1 cellular context compared by ENCODE assay signal in the genomic region with DNA sequence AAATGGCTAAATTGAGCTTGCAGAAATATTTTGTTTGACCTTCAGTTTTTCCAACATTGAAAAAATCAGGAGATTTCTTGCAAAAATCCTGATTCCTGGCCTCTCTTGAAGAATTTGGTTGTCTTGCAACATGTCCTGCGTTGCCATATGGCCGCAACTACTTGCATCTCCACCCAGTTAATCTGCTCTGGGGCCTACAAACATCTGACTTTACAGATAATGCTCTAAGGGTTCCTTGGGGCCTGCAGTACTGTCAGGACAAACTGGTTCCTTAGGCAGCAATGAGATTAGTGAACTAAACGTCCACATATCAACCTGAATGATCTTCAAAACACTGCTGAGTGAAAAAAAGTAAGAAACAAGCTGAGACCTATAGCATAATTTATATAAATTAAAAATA.
TF ChIP-seq lines count a peak whose summit lies in the region.

No MANE protein-coding gene starts in this region.

TF ChIP-seq in K562, 482 proteins besides CTCF, POLR2A, EP300 and RAD21 (continued from another document and continues in another):
- TF ChIP-seq, protein P1, sequence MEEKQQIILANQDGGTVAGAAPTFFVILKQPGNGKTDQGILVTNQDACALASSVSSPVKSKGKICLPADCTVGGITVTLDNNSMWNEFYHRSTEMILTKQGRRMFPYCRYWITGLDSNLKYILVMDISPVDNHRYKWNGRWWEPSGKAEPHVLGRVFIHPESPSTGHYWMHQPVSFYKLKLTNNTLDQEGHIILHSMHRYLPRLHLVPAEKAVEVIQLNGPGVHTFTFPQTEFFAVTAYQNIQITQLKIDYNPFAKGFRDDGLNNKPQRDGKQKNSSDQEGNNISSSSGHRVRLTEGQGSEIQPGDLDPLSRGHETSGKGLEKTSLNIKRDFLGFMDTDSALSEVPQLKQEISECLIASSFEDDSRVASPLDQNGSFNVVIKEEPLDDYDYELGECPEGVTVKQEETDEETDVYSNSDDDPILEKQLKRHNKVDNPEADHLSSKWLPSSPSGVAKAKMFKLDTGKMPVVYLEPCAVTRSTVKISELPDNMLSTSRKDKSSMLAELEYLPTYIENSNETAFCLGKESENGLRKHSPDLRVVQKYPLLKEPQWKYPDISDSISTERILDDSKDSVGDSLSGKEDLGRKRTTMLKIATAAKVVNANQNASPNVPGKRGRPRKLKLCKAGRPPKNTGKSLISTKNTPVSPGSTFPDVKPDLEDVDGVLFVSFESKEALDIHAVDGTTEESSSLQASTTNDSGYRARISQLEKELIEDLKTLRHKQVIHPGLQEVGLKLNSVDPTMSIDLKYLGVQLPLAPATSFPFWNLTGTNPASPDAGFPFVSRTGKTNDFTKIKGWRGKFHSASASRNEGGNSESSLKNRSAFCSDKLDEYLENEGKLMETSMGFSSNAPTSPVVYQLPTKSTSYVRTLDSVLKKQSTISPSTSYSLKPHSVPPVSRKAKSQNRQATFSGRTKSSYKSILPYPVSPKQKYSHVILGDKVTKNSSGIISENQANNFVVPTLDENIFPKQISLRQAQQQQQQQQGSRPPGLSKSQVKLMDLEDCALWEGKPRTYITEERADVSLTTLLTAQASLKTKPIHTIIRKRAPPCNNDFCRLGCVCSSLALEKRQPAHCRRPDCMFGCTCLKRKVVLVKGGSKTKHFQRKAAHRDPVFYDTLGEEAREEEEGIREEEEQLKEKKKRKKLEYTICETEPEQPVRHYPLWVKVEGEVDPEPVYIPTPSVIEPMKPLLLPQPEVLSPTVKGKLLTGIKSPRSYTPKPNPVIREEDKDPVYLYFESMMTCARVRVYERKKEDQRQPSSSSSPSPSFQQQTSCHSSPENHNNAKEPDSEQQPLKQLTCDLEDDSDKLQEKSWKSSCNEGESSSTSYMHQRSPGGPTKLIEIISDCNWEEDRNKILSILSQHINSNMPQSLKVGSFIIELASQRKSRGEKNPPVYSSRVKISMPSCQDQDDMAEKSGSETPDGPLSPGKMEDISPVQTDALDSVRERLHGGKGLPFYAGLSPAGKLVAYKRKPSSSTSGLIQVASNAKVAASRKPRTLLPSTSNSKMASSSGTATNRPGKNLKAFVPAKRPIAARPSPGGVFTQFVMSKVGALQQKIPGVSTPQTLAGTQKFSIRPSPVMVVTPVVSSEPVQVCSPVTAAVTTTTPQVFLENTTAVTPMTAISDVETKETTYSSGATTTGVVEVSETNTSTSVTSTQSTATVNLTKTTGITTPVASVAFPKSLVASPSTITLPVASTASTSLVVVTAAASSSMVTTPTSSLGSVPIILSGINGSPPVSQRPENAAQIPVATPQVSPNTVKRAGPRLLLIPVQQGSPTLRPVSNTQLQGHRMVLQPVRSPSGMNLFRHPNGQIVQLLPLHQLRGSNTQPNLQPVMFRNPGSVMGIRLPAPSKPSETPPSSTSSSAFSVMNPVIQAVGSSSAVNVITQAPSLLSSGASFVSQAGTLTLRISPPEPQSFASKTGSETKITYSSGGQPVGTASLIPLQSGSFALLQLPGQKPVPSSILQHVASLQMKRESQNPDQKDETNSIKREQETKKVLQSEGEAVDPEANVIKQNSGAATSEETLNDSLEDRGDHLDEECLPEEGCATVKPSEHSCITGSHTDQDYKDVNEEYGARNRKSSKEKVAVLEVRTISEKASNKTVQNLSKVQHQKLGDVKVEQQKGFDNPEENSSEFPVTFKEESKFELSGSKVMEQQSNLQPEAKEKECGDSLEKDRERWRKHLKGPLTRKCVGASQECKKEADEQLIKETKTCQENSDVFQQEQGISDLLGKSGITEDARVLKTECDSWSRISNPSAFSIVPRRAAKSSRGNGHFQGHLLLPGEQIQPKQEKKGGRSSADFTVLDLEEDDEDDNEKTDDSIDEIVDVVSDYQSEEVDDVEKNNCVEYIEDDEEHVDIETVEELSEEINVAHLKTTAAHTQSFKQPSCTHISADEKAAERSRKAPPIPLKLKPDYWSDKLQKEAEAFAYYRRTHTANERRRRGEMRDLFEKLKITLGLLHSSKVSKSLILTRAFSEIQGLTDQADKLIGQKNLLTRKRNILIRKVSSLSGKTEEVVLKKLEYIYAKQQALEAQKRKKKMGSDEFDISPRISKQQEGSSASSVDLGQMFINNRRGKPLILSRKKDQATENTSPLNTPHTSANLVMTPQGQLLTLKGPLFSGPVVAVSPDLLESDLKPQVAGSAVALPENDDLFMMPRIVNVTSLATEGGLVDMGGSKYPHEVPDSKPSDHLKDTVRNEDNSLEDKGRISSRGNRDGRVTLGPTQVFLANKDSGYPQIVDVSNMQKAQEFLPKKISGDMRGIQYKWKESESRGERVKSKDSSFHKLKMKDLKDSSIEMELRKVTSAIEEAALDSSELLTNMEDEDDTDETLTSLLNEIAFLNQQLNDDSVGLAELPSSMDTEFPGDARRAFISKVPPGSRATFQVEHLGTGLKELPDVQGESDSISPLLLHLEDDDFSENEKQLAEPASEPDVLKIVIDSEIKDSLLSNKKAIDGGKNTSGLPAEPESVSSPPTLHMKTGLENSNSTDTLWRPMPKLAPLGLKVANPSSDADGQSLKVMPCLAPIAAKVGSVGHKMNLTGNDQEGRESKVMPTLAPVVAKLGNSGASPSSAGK (IDR thresholded peaks at IDR 0.05): peak; percentile 34; the same call in 1 of the 2 replicates
- TF ChIP-seq, protein P2, sequence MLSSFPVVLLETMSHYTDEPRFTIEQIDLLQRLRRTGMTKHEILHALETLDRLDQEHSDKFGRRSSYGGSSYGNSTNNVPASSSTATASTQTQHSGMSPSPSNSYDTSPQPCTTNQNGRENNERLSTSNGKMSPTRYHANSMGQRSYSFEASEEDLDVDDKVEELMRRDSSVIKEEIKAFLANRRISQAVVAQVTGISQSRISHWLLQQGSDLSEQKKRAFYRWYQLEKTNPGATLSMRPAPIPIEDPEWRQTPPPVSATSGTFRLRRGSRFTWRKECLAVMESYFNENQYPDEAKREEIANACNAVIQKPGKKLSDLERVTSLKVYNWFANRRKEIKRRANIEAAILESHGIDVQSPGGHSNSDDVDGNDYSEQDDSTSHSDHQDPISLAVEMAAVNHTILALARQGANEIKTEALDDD (IDR thresholded peaks at IDR 0.05): peak; percentile 96
- TF ChIP-seq PHF21A (IDR thresholded peaks at IDR 0.05; ENCODE audit: borderline replicate concordance, low read depth) (no peak; the same call in 1 of the 2 replicates), EP400 (IDR thresholded peaks at IDR 0.05) (peak; percentile 46), ERF (CRISPR knock-in tag; IDR thresholded peaks at IDR 0.05) (no peak), PHB (CRISPR knock-in tag; IDR thresholded peaks at IDR 0.05) (no peak), CXXC5 (CRISPR knock-in tag; IDR thresholded peaks at IDR 0.05) (peak; percentile 83), SREBF1 (IDR thresholded peaks at IDR 0.05; ENCODE audit: borderline replicate concordance, low read depth, low read length) (no peak), KLF13 (tag; IDR thresholded peaks at IDR 0.05; ENCODE audit: borderline replicate concordance, low read depth) (no peak), MEF2A (IDR thresholded peaks at IDR 0.05; ENCODE audit: control insufficient read depth, low read depth, low read length) (no peak), ELF2 (CRISPR knock-in tag; IDR thresholded peaks at IDR 0.05) (no peak), THRAP3 (IDR thresholded peaks at IDR 0.05; ENCODE audit: borderline replicate concordance) (no peak), CSDE1 (IDR thresholded peaks at IDR 0.05) (no peak), ZC3H8 (IDR thresholded peaks at IDR 0.05) (no peak), MIER1 (IDR thresholded peaks at IDR 0.05; ENCODE audit: low read depth) (no peak), ZNF24 (IDR thresholded peaks at IDR 0.05) (no peak; the same call in 1 of the 2 replicates), E2F3 (CRISPR knock-in tag; IDR thresholded peaks at IDR 0.05) (no peak), DIDO1 (tag; IDR thresholded peaks at IDR 0.05; ENCODE audit: low read depth) (no peak), HOXB6 (CRISPR knock-in tag; IDR thresholded peaks at IDR 0.05; ENCODE audit: borderline replicate concordance) (no peak), NEUROD1 (IDR thresholded peaks at IDR 0.05; ENCODE audit: borderline replicate concordance, low read depth, low read length, partially characterized antibody) (peak; percentile 58), LARP7 (IDR thresholded peaks at IDR 0.05) (no peak), C11orf30 (IDR thresholded peaks at IDR 0.05; ENCODE audit: low read depth) (no peak), MTF1 (CRISPR knock-in tag; IDR thresholded peaks at IDR 0.05; ENCODE audit: borderline replicate concordance) (no peak), SMARCE1 (IDR thresholded peaks at IDR 0.05) (peak; percentile 86)
- TF ChIP-seq, protein P3, sequence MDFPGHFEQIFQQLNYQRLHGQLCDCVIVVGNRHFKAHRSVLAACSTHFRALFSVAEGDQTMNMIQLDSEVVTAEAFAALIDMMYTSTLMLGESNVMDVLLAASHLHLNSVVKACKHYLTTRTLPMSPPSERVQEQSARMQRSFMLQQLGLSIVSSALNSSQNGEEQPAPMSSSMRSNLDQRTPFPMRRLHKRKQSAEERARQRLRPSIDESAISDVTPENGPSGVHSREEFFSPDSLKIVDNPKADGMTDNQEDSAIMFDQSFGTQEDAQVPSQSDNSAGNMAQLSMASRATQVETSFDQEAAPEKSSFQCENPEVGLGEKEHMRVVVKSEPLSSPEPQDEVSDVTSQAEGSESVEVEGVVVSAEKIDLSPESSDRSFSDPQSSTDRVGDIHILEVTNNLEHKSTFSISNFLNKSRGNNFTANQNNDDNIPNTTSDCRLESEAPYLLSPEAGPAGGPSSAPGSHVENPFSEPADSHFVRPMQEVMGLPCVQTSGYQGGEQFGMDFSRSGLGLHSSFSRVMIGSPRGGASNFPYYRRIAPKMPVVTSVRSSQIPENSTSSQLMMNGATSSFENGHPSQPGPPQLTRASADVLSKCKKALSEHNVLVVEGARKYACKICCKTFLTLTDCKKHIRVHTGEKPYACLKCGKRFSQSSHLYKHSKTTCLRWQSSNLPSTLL (IDR thresholded peaks at IDR 0.05): no peak
- TF ChIP-seq, protein P4, sequence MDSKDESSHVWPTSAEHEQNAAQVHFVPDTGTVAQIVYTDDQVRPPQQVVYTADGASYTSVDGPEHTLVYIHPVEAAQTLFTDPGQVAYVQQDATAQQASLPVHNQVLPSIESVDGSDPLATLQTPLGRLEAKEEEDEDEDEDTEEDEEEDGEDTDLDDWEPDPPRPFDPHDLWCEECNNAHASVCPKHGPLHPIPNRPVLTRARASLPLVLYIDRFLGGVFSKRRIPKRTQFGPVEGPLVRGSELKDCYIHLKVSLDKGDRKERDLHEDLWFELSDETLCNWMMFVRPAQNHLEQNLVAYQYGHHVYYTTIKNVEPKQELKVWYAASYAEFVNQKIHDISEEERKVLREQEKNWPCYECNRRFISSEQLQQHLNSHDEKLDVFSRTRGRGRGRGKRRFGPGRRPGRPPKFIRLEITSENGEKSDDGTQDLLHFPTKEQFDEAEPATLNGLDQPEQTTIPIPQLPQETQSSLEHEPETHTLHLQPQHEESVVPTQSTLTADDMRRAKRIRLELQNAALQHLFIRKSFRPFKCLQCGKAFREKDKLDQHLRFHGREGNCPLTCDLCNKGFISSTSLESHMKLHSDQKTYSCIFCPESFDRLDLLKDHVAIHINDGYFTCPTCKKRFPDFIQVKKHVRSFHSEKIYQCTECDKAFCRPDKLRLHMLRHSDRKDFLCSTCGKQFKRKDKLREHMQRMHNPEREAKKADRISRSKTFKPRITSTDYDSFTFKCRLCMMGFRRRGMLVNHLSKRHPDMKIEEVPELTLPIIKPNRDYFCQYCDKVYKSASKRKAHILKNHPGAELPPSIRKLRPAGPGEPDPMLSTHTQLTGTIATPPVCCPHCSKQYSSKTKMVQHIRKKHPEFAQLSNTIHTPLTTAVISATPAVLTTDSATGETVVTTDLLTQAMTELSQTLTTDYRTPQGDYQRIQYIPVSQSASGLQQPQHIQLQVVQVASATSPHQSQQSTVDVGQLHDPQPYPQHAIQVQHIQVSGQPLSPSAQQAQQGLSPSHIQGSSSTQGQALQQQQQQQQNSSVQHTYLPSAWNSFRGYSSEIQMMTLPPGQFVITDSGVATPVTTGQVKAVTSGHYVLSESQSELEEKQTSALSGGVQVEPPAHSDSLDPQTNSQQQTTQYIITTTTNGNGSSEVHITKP (IDR thresholded peaks at IDR 0.05; ENCODE audit: partially characterized antibody): peak; percentile 23
- TF ChIP-seq, protein P5, sequence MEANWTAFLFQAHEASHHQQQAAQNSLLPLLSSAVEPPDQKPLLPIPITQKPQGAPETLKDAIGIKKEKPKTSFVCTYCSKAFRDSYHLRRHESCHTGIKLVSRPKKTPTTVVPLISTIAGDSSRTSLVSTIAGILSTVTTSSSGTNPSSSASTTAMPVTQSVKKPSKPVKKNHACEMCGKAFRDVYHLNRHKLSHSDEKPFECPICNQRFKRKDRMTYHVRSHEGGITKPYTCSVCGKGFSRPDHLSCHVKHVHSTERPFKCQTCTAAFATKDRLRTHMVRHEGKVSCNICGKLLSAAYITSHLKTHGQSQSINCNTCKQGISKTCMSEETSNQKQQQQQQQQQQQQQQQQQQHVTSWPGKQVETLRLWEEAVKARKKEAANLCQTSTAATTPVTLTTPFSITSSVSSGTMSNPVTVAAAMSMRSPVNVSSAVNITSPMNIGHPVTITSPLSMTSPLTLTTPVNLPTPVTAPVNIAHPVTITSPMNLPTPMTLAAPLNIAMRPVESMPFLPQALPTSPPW (CRISPR knock-in tag; IDR thresholded peaks at IDR 0.05): 0 out of 2 replicates have a peak, but pooled peaks have one; percentile 27
- TF ChIP-seq, protein P6, sequence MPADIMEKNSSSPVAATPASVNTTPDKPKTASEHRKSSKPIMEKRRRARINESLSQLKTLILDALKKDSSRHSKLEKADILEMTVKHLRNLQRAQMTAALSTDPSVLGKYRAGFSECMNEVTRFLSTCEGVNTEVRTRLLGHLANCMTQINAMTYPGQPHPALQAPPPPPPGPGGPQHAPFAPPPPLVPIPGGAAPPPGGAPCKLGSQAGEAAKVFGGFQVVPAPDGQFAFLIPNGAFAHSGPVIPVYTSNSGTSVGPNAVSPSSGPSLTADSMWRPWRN (IDR thresholded peaks at IDR 0.05; ENCODE audit: low read depth): 0 out of 2 replicates have a peak, but pooled peaks have one; percentile 27
- TF ChIP-seq, protein P7, sequence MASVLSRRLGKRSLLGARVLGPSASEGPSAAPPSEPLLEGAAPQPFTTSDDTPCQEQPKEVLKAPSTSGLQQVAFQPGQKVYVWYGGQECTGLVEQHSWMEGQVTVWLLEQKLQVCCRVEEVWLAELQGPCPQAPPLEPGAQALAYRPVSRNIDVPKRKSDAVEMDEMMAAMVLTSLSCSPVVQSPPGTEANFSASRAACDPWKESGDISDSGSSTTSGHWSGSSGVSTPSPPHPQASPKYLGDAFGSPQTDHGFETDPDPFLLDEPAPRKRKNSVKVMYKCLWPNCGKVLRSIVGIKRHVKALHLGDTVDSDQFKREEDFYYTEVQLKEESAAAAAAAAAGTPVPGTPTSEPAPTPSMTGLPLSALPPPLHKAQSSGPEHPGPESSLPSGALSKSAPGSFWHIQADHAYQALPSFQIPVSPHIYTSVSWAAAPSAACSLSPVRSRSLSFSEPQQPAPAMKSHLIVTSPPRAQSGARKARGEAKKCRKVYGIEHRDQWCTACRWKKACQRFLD (CRISPR knock-in tag; IDR thresholded peaks at IDR 0.05): no peak
- TF ChIP-seq, protein P8, sequence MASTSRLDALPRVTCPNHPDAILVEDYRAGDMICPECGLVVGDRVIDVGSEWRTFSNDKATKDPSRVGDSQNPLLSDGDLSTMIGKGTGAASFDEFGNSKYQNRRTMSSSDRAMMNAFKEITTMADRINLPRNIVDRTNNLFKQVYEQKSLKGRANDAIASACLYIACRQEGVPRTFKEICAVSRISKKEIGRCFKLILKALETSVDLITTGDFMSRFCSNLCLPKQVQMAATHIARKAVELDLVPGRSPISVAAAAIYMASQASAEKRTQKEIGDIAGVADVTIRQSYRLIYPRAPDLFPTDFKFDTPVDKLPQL (IDR thresholded peaks at IDR 0.05; ENCODE audit: extremely low read depth, insufficient read length): no peak
- TF ChIP-seq, protein P9, sequence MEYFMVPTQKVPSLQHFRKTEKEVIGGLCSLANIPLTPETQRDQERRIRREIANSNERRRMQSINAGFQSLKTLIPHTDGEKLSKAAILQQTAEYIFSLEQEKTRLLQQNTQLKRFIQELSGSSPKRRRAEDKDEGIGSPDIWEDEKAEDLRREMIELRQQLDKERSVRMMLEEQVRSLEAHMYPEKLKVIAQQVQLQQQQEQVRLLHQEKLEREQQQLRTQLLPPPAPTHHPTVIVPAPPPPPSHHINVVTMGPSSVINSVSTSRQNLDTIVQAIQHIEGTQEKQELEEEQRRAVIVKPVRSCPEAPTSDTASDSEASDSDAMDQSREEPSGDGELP (CRISPR knock-in tag; IDR thresholded peaks at IDR 0.05; ENCODE audit: borderline replicate concordance): peak; percentile 42; the same call in 1 of the 2 replicates
